In genomic region chr6:89375427-89375868, GRCh38 we compare ENCODE assay signal across 1 cellular context.
A peak's percentile ranks its signal among the peaks of the same experiment; 100 is the strongest.
TF ChIP-seq lines count a peak whose summit lies in the region.

No MANE protein-coding gene starts in this region.

TF ChIP-seq in GM12878, 131 proteins besides CTCF, POLR2A, EP300 and RAD21 (continued from another document and continues in another):
- TF ChIP-seq ZBTB4 (CRISPR knock-in tag; IDR thresholded peaks at IDR 0.05) (no peak), SP1 (IDR thresholded peaks at IDR 0.05; ENCODE audit: low read depth, low read length) (no peak), ELK1 (IDR thresholded peaks at IDR 0.05; ENCODE audit: low read depth, low read length) (no peak), REST (IDR thresholded peaks at IDR 0.05; ENCODE audit: low read depth, low read length) (no peak), MYC (IDR thresholded peaks at IDR 0.05; ENCODE audit: insufficient read depth, insufficient read length, insufficient replicate concordance, low read length, severe bottlenecking) (no peak), NBN (IDR thresholded peaks at IDR 0.05) (peak; percentile 66; the same call in 1 of the 2 replicates), POU2F2 (IDR thresholded peaks at IDR 0.05; ENCODE audit: borderline replicate concordance, low read depth, low read length) (peak; percentile 75; the same call in 1 of the 3 replicates), JUND (IDR thresholded peaks at IDR 0.05; ENCODE audit: low read depth, low read length) (no peak), ZZZ3 (IDR thresholded peaks at IDR 0.05; ENCODE audit: control insufficient read depth, insufficient read length, low read depth) (no peak), TBL1XR1 (IDR thresholded peaks at IDR 0.05; ENCODE audit: low read depth, low read length) (peak; percentile 86), RAD51 (IDR thresholded peaks at IDR 0.05) (no peak), BRCA1 (IDR thresholded peaks at IDR 0.05; ENCODE audit: low read depth, low read length) (no peak), CEBPB (IDR thresholded peaks at IDR 0.05; ENCODE audit: borderline replicate concordance in 1 of 2, low read depth in 2 of 2, low read length in 2 of 2) (peak in 1 of 2 experiments; percentile 44; a peak in 1 of 4 replicates), NFXL1 (IDR thresholded peaks at IDR 0.05; ENCODE audit: borderline replicate concordance) (no peak), CHD2 (IDR thresholded peaks at IDR 0.05; ENCODE audit: borderline replicate concordance, low read depth, low read length) (0 out of 2 replicates have a peak, but pooled peaks have one; percentile 33), PML (IDR thresholded peaks at IDR 0.05; ENCODE audit: low read length) (no peak), POLR2AphosphoS5 (IDR thresholded peaks at IDR 0.05; ENCODE audit: low read length) (no peak), SMARCA5 (IDR thresholded peaks at IDR 0.05) (no peak), ZNF217 (IDR thresholded peaks at IDR 0.05) (no peak), CREB1 (IDR thresholded peaks at IDR 0.05; ENCODE audit: low read depth) (0 out of 2 replicates have a peak, but pooled peaks have one; percentile 28), SPI1 (IDR thresholded peaks at IDR 0.05; ENCODE audit: borderline replicate concordance, insufficient read depth, low read depth, low read length) (no peak; the same call in 1 of the 2 replicates), CHD4 (IDR thresholded peaks at IDR 0.05) (no peak), RUNX3 (IDR thresholded peaks at IDR 0.05; ENCODE audit: low read length) (peak; percentile 95), GABPA (IDR thresholded peaks at IDR 0.05; ENCODE audit: low read depth) (no peak), ETV6 (conservative IDR thresholded peaks at IDR 0.05 in 1 of 2, IDR thresholded peaks at IDR 0.05 in 1 of 2; ENCODE audit: borderline replicate concordance in 1 of 2, low read depth in 1 of 2) (no peak), SREBF1 (IDR thresholded peaks at IDR 0.05; ENCODE audit: low read length) (no peak), HDAC6 (IDR thresholded peaks at IDR 0.05; ENCODE audit: unreplicated experiment) (no peak)
- TF ChIP-seq, protein P1, sequence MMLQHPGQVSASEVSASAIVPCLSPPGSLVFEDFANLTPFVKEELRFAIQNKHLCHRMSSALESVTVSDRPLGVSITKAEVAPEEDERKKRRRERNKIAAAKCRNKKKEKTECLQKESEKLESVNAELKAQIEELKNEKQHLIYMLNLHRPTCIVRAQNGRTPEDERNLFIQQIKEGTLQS (IDR thresholded peaks at IDR 0.05; ENCODE audit: borderline replicate concordance, extremely low read depth, low read depth, low read length): no peak
- TF ChIP-seq, protein P2, sequence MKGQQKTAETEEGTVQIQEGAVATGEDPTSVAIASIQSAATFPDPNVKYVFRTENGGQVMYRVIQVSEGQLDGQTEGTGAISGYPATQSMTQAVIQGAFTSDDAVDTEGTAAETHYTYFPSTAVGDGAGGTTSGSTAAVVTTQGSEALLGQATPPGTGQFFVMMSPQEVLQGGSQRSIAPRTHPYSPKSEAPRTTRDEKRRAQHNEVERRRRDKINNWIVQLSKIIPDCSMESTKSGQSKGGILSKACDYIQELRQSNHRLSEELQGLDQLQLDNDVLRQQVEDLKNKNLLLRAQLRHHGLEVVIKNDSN (IDR thresholded peaks at IDR 0.05; ENCODE audit: borderline replicate concordance, extremely low read length, insufficient read depth, low read depth, low read length): no peak
- TF ChIP-seq, protein P3, sequence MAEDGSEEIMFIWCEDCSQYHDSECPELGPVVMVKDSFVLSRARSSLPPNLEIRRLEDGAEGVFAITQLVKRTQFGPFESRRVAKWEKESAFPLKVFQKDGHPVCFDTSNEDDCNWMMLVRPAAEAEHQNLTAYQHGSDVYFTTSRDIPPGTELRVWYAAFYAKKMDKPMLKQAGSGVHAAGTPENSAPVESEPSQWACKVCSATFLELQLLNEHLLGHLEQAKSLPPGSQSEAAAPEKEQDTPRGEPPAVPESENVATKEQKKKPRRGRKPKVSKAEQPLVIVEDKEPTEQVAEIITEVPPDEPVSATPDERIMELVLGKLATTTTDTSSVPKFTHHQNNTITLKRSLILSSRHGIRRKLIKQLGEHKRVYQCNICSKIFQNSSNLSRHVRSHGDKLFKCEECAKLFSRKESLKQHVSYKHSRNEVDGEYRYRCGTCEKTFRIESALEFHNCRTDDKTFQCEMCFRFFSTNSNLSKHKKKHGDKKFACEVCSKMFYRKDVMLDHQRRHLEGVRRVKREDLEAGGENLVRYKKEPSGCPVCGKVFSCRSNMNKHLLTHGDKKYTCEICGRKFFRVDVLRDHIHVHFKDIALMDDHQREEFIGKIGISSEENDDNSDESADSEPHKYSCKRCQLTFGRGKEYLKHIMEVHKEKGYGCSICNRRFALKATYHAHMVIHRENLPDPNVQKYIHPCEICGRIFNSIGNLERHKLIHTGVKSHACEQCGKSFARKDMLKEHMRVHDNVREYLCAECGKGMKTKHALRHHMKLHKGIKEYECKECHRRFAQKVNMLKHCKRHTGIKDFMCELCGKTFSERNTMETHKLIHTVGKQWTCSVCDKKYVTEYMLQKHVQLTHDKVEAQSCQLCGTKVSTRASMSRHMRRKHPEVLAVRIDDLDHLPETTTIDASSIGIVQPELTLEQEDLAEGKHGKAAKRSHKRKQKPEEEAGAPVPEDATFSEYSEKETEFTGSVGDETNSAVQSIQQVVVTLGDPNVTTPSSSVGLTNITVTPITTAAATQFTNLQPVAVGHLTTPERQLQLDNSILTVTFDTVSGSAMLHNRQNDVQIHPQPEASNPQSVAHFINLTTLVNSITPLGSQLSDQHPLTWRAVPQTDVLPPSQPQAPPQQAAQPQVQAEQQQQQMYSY (CRISPR knock-in tag; IDR thresholded peaks at IDR 0.05): no peak
- TF ChIP-seq, protein P4, sequence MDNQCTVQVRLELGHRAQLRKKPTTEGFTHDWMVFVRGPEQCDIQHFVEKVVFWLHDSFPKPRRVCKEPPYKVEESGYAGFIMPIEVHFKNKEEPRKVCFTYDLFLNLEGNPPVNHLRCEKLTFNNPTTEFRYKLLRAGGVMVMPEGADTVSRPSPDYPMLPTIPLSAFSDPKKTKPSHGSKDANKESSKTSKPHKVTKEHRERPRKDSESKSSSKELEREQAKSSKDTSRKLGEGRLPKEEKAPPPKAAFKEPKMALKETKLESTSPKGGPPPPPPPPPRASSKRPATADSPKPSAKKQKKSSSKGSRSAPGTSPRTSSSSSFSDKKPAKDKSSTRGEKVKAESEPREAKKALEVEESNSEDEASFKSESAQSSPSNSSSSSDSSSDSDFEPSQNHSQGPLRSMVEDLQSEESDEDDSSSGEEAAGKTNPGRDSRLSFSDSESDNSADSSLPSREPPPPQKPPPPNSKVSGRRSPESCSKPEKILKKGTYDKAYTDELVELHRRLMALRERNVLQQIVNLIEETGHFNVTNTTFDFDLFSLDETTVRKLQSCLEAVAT (IDR thresholded peaks at IDR 0.05): peak; percentile 86
- TF ChIP-seq, protein P5, sequence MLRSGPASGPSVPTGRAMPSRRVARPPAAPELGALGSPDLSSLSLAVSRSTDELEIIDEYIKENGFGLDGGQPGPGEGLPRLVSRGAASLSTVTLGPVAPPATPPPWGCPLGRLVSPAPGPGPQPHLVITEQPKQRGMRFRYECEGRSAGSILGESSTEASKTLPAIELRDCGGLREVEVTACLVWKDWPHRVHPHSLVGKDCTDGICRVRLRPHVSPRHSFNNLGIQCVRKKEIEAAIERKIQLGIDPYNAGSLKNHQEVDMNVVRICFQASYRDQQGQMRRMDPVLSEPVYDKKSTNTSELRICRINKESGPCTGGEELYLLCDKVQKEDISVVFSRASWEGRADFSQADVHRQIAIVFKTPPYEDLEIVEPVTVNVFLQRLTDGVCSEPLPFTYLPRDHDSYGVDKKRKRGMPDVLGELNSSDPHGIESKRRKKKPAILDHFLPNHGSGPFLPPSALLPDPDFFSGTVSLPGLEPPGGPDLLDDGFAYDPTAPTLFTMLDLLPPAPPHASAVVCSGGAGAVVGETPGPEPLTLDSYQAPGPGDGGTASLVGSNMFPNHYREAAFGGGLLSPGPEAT (IDR thresholded peaks at IDR 0.05; ENCODE audit: low read depth): 0 out of 2 replicates have a peak, but pooled peaks have one; percentile 17
- TF ChIP-seq, protein P6, sequence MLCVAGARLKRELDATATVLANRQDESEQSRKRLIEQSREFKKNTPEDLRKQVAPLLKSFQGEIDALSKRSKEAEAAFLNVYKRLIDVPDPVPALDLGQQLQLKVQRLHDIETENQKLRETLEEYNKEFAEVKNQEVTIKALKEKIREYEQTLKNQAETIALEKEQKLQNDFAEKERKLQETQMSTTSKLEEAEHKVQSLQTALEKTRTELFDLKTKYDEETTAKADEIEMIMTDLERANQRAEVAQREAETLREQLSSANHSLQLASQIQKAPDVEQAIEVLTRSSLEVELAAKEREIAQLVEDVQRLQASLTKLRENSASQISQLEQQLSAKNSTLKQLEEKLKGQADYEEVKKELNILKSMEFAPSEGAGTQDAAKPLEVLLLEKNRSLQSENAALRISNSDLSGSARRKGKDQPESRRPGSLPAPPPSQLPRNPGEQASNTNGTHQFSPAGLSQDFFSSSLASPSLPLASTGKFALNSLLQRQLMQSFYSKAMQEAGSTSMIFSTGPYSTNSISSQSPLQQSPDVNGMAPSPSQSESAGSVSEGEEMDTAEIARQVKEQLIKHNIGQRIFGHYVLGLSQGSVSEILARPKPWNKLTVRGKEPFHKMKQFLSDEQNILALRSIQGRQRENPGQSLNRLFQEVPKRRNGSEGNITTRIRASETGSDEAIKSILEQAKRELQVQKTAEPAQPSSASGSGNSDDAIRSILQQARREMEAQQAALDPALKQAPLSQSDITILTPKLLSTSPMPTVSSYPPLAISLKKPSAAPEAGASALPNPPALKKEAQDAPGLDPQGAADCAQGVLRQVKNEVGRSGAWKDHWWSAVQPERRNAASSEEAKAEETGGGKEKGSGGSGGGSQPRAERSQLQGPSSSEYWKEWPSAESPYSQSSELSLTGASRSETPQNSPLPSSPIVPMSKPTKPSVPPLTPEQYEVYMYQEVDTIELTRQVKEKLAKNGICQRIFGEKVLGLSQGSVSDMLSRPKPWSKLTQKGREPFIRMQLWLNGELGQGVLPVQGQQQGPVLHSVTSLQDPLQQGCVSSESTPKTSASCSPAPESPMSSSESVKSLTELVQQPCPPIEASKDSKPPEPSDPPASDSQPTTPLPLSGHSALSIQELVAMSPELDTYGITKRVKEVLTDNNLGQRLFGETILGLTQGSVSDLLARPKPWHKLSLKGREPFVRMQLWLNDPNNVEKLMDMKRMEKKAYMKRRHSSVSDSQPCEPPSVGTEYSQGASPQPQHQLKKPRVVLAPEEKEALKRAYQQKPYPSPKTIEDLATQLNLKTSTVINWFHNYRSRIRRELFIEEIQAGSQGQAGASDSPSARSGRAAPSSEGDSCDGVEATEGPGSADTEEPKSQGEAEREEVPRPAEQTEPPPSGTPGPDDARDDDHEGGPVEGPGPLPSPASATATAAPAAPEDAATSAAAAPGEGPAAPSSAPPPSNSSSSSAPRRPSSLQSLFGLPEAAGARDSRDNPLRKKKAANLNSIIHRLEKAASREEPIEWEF (IDR thresholded peaks at IDR 0.05; ENCODE audit: insufficient replicate concordance, low read depth, low read length): no peak
